In genomic region chr14:104264495-104265265, GRCh38 we compare ENCODE assay signal across 20 cellular contexts.
DNase-seq lines count a peak whose midpoint lies in the region; ATAC-seq and TF ChIP-seq lines count a peak whose summit lies in the region.
"Had no signal": no experiment of that assay in that cellular context is flagged by ENCODE, and none has a peak within 500 bp of the region (broad histone marks: within the 10 kb centered on the region; RNA-seq: fewer than 3 reads in every experiment).

No MANE protein-coding gene starts in this region.

- TF ChIP-seq EP300 in upper lobe of left lung (IDR thresholded peaks at IDR 0.05), result no peak

- no peak overlapping the region for H3K4me3 ChIP-seq in right atrium auricular region
- H3K4me3 ChIP-seq in body of pancreas, result no peak overlapping the region
- H3K4me3 ChIP-seq in mucosa of descending colon, result no peak overlapping the region
- H3K4me3 ChIP-seq in upper lobe of left lung, result no peak overlapping the region
- H3K4me3 ChIP-seq: GM23248, K562, thyroid gland had no signal

- TF ChIP-seq POLR2A in body of pancreas (IDR thresholded peaks at IDR 0.05) (no peak), upper lobe of left lung (IDR thresholded peaks at IDR 0.05) (no peak)

- intact Hi-C loops in Right ventricle myocardium superior (cut with DNase I) (no loop called here), body of pancreas (cut with DNase I) (no loop called here), mucosa of descending colon (cut with DNase I, micrococcal nuclease) (no loop called here)

- H3K36me3 ChIP-seq in right atrium auricular region (no peaks in the 10 kb centered on the region), body of pancreas (replicated peaks in 1 of 2; ENCODE audit: insufficient read depth in 1 of 2, low read depth in 2 of 2) (no peaks in the 10 kb centered on the region), mucosa of descending colon (ENCODE audit: low read depth) (no peaks in the 10 kb centered on the region), upper lobe of left lung (no peaks in the 10 kb centered on the region)
- H3K36me3 ChIP-seq: thyroid gland had no signal

- in situ Hi-C loops in GM13977 (cut with MboI; ENCODE audit: low pct_unique_long_range_greater_than_20kb, low sequenced_read_pairs, unreplicated experiment), result no loop called here

- no peaks in the 10 kb centered on the region for H3K4me1 ChIP-seq in right atrium auricular region
- no peaks in the 10 kb centered on the region for H3K4me1 ChIP-seq in body of pancreas
- no peaks in the 10 kb centered on the region for H3K4me1 ChIP-seq in mucosa of descending colon (ENCODE audit: low read depth)
- H3K4me1 ChIP-seq in upper lobe of left lung, result no peaks in the 10 kb centered on the region
- H3K4me1 ChIP-seq: thyroid gland had no signal

- H3K9me3 ChIP-seq in right atrium auricular region, result peaks cover 0 to 5% of the 10 kb centered on the region in 2 donors
- no peaks in the 10 kb centered on the region for H3K9me3 ChIP-seq in body of pancreas
- no peaks in the 10 kb centered on the region for H3K9me3 ChIP-seq in mucosa of descending colon
- H3K9me3 ChIP-seq in upper lobe of left lung, result no peaks in the 10 kb centered on the region
- H3K9me3 ChIP-seq: thyroid gland had no signal

- 77 to 97% methylated on average over 6 to 20 of the region's 20 CpGs for WGBS in body of pancreas, 2 donors
- 84 to 86% methylated on average over 13 to 18 of the region's 20 CpGs for WGBS in upper lobe of left lung, 2 donors

- no peak overlapping the region for H3K27ac ChIP-seq in right atrium auricular region
- no peak overlapping the region for H3K27ac ChIP-seq in body of pancreas
- H3K27ac ChIP-seq in upper lobe of left lung, result no peak overlapping the region
- H3K27ac ChIP-seq: GM23248, thyroid gland had no signal

- ATAC-seq in Right ventricle myocardium superior (ENCODE audit: poor library complexity) (no peak), body of pancreas (no peak), mucosa of descending colon (peak; percentile 23), upper lobe of left lung (ENCODE audit: low FRiP score in 2 of 2) (peak; percentile 2 to 11), HG03442 (IDR thresholded peaks at IDR 0.05; ENCODE audit: unreplicated experiment) (no peak), HG03571 (IDR thresholded peaks at IDR 0.05; ENCODE audit: unreplicated experiment) (no peak)
- ATAC-seq: K562; stimulated activated naive B cell treated with anti-CD40 and anti-IgM and Interleukin-4, amounts not matched to agents 10 μg/mL and 1 μg/mL and 100 μg/mL, for 72 hours had no signal

- TF ChIP-seq CTCF in right atrium auricular region (IDR thresholded peaks at IDR 0.05), result no peak
- no peak for TF ChIP-seq CTCF in body of pancreas (IDR thresholded peaks at IDR 0.05)
- TF ChIP-seq CTCF in mucosa of descending colon (IDR thresholded peaks at IDR 0.05), result no peak
- TF ChIP-seq CTCF in upper lobe of left lung (IDR thresholded peaks at IDR 0.05), result no peak
- no peak for TF ChIP-seq CTCF in GM13977 (IDR thresholded peaks at IDR 0.05; ENCODE audit: extremely low read depth, insufficient read depth, missing control alignments)

- H3K27me3 ChIP-seq in right atrium auricular region (no peaks in the 10 kb centered on the region), body of pancreas (no peaks in the 10 kb centered on the region), upper lobe of left lung (no peaks in the 10 kb centered on the region)
- H3K27me3 ChIP-seq: thyroid gland had no signal

- peak; percentile 34 for DNase-seq in right atrium auricular region (ENCODE audit: low spot score)
- no peak for DNase-seq in Right ventricle myocardium superior
- DNase-seq in body of pancreas, result peak in 3 of 4 donors; percentile 1 to 10 (median 6)
- peak in 2 of 3 donors; percentile 31 to 40 for DNase-seq in mucosa of descending colon
- DNase-seq in upper lobe of left lung, result peak; percentile 16 to 61
- DNase-seq in GM13977 (ENCODE audit: low spot score), result no peak
- DNase-seq: activated CD4-positive, alpha-beta T cell treated with anti-CD3 and anti-CD28 coated beads, Interleukin-2, amount 10 ng/mL, durations not matched to agents 7 days and 5 days; CD4-positive, alpha-beta T cell; GDM1; GM23248; mammary epithelial cell; NCI-H187; nucleus accumbens; OCI-M1; stimulated activated naive B cell treated with anti-CD40 and anti-IgM and Interleukin-4, amounts not matched to agents 10 μg/mL and 1 μg/mL and 100 μg/mL, for 72 hours; T-helper 1 cell; thyroid gland had no signal

Comparison
In these comparisons a context has a peak if more than half of its experiments do, and no peak if none do; other contexts are left out.
1. DNase-seq: peak in right atrium auricular region (single experiment), body of pancreas (3 of 4), mucosa of descending colon (2 of 3) and upper lobe of left lung (2 of 2); none in Right ventricle myocardium superior (single experiment) and GM13977 (single experiment).
2. ATAC-seq: peak in mucosa of descending colon (single experiment) and upper lobe of left lung (2 of 2); none in Right ventricle myocardium superior (single experiment), body of pancreas (single experiment), HG03442 (single experiment) and HG03571 (single experiment).